In genomic region chr22:37517826-37518450, GRCh38 we compare ENCODE assay signal across 1 cellular context.
TF ChIP-seq lines count a peak whose summit lies in the region.

No MANE protein-coding gene starts in this region.

TF ChIP-seq in K562, 482 proteins besides CTCF, POLR2A, EP300 and RAD21:
- TF ChIP-seq ZZZ3 (IDR thresholded peaks at IDR 0.05) (no peak), YY1 (IDR thresholded peaks at IDR 0.05; ENCODE audit: borderline replicate concordance in 1 of 3, control insufficient read depth in 1 of 3, extremely low read depth in 1 of 3, insufficient read depth in 3 of 3, insufficient read length in 1 of 3, insufficient replicate concordance in 2 of 3, low read depth in 1 of 3, low read length in 2 of 3) (no peak), LARP7 (IDR thresholded peaks at IDR 0.05) (no peak), ZBTB2 (IDR thresholded peaks at IDR 0.05) (no peak), HMGXB4 (CRISPR knock-in tag; IDR thresholded peaks at IDR 0.05) (no peak), ZC3H11A (IDR thresholded peaks at IDR 0.05; ENCODE audit: low read depth, low read length) (no peak), ZNF551 (CRISPR knock-in tag; IDR thresholded peaks at IDR 0.05) (no peak), ID3 (CRISPR knock-in tag; IDR thresholded peaks at IDR 0.05) (no peak), ID3 (tag; IDR thresholded peaks at IDR 0.05) (no peak), ZNF644 (tag; IDR thresholded peaks at IDR 0.05; ENCODE audit: low read depth) (no peak), PURB (CRISPR knock-in tag; IDR thresholded peaks at IDR 0.05; ENCODE audit: low read depth) (no peak), HNRNPK (IDR thresholded peaks at IDR 0.05; ENCODE audit: low read depth, low read length, poor library complexity, severe bottlenecking) (no peak), SP1 (CRISPR knock-in tag; IDR thresholded peaks at IDR 0.05) (no peak), STAT6 (CRISPR knock-in tag; IDR thresholded peaks at IDR 0.05) (no peak)
